In genomic region chr10:33327750-33328149, GRCh38 we compare ENCODE assay signal across 11 cellular contexts. TPM values are rescaled to one million over a fixed set of nuclear protein-coding genes. Genes with fewer than 3 reads are reported as not detected.
DNase-seq lines count a peak whose midpoint lies in the region; ATAC-seq, FAIRE-seq and TF ChIP-seq lines count a peak whose summit lies in the region.
"Had no signal": no experiment of that assay in that cellular context is flagged by ENCODE, and none has a peak within 500 bp of the region (broad histone marks: within the 10 kb centered on the region; RNA-seq: fewer than 3 reads in every experiment).

No MANE protein-coding gene starts in this region.

- H3K27me3 ChIP-seq in HepG2 (ENCODE audit: control insufficient read depth in 1 of 2, insufficient read depth in 2 of 2, low read length in 2 of 2) (no peaks in the 10 kb centered on the region), MG63 (no peaks in the 10 kb centered on the region)

- no peak for DNase-seq in AG09309 (ENCODE audit: low read depth)
- DNase-seq in cardiac fibroblast (ENCODE audit: low read depth in 2 of 2): no peak
- no peak for DNase-seq in HepG2 (ENCODE audit: low spot score)
- no peak for DNase-seq in MG63
- DNase-seq in erythroblast (lab: John Stamatoyannopoulos, UW): no peak
- no peak for DNase-seq in mucosa of descending colon
- DNase-seq in T-helper 1 cell: no peak
- DNase-seq: GOT3, NCI-H2171 treated with DMSO at 0.1 percent for 48 hours had no signal

- no peaks in the 10 kb centered on the region for H3K79me2 ChIP-seq in HepG2 (ENCODE audit: insufficient read depth, low read length)

- CTCF ChIA-PET in HepG2 (lab: Yijun Ruan, JAX; ENCODE audit: low intra/inter-chr PET ratio, low total read pairs): no interaction called here

- POLR2A ChIA-PET in HepG2 (lab: Yijun Ruan, JAX): interaction anchor here (0.9 to 1.2 kb wide), 2 partner anchors 131 to 133 kb away, joined by 3 to 4 read pairs; no protein-coding TSS in a partner anchor

- no peaks in the 10 kb centered on the region for H3K9me3 ChIP-seq in HepG2 (ENCODE audit: low read length)
- H3K9me3 ChIP-seq in MG63: no peaks in the 10 kb centered on the region
- H3K9me3 ChIP-seq in mucosa of descending colon: no peaks in the 10 kb centered on the region

- peak; percentile 30 for FAIRE-seq in HepG2 (lab: Jason Lieb, UNC)

- H3K4me1 ChIP-seq in HepG2 (ENCODE audit: insufficient read depth, low read length) (peaks cover 58% of the 10 kb centered on the region), mucosa of descending colon (ENCODE audit: low read depth) (no peaks in the 10 kb centered on the region)

- TF ChIP-seq EP300 in Ishikawa (IDR thresholded peaks at IDR 0.05; ENCODE audit: borderline replicate concordance) (no peak), HepG2 (IDR thresholded peaks at IDR 0.05; ENCODE audit: low read depth in 2 of 2, low read length in 2 of 2) (no peak), HepG2 (CRISPR knock-in tag; IDR thresholded peaks at IDR 0.05; ENCODE audit: borderline replicate concordance) (no peak)

- H3K4me3 ChIP-seq in AG09309 (ENCODE audit: control insufficient read depth, low read depth, low read length): no peak overlapping the region
- no peak overlapping the region for H3K4me3 ChIP-seq in cardiac fibroblast (replicated peaks in 1 of 2; ENCODE audit: low read depth in 2 of 2, low read length in 2 of 2)
- H3K4me3 ChIP-seq in HepG2 (replicated peaks in 1 of 3; ENCODE audit: insufficient read depth in 1 of 3, low read depth in 2 of 3, low read length in 3 of 3): no peak overlapping the region
- H3K4me3 ChIP-seq in MG63: no peak overlapping the region
- H3K4me3 ChIP-seq in mucosa of descending colon: no peak overlapping the region

- ATAC-seq in HepG2 (no peak), mucosa of descending colon (no peak)
- ATAC-seq: activated T-helper 17 cell treated with anti-CD3 and anti-CD28 coated beads, Interleukin-2, amount 50 U/mL, for 72 hours had no signal

- H3K36me3 ChIP-seq in HepG2 (replicated peaks in 1 of 2; ENCODE audit: control insufficient read depth in 1 of 2, insufficient read depth in 2 of 2, low read length in 2 of 2) (peaks cover 0 to 2% of the 10 kb centered on the region in 2 experiments; a peak in 2 of 5 replicates), MG63 (no peaks in the 10 kb centered on the region), mucosa of descending colon (ENCODE audit: low read depth) (no peaks in the 10 kb centered on the region)

- H3K27ac ChIP-seq in HepG2 (ENCODE audit: extremely low read length, insufficient read depth, low read length): no peak overlapping the region

- no peak overlapping the region for H3K9ac ChIP-seq in HepG2 (ENCODE audit: insufficient read depth, low read depth, low read length)

- TF ChIP-seq CTCF in AG09309 (IDR thresholded peaks at IDR 0.05; ENCODE audit: control insufficient read depth, insufficient read depth, low read depth, low read length, missing control alignments) (peak; percentile 46), cardiac fibroblast (IDR thresholded peaks at IDR 0.05; ENCODE audit: low read depth, low read length) (peak; percentile 44), HepG2 (CRISPR knock-in tag; IDR thresholded peaks at IDR 0.05) (peak; percentile 22; the same call in 1 of the 2 replicates), mucosa of descending colon (IDR thresholded peaks at IDR 0.05) (no peak)

- no peak overlapping the region for H3K4me2 ChIP-seq in HepG2 (ENCODE audit: low read depth, low read length)

- TF ChIP-seq RAD21 in Ishikawa (IDR thresholded peaks at IDR 0.05; ENCODE audit: low read depth) (peak; percentile 15; the same call in 1 of the 2 replicates), HepG2 (CRISPR knock-in tag; IDR thresholded peaks at IDR 0.05) (no peak)

- no peak for TF ChIP-seq POLR2A in HepG2 (IDR thresholded peaks at IDR 0.05; ENCODE audit: insufficient read depth in 1 of 2, low read depth in 2 of 2, low read length in 2 of 2)
- no peak for TF ChIP-seq POLR2A in erythroblast (IDR thresholded peaks at IDR 0.05; ENCODE audit: low read length)

- BruUV-seq in HepG2 (replicated peaks; lab: Mats Ljungman, UMichigan): no TSS peak

- in situ Hi-C loops in HepG2 (cut with HindIII; ENCODE audit: extremely low pct_ligation_motif_present, low pct_unique_long_range_greater_than_20kb): loop anchor here (25.0 kb wide), 1 partner anchor 1310 kb away; no protein-coding TSS in a partner anchor

- no peak overlapping the region for H2AFZ ChIP-seq in HepG2 (ENCODE audit: low read length)

- intact Hi-C loops in HepG2 (cut with micrococcal nuclease; ENCODE audit: unreplicated experiment): no loop called here
- intact Hi-C loops in mucosa of descending colon (cut with DNase I, micrococcal nuclease): no loop called here

- H4K20me1 ChIP-seq in HepG2 (ENCODE audit: insufficient read depth, low read length): no peaks in the 10 kb centered on the region

TF ChIP-seq in Ishikawa, 13 proteins besides CTCF, POLR2A, EP300 and RAD21 (continues in another document):
- TF ChIP-seq ZBTB7A (IDR thresholded peaks at IDR 0.05; ENCODE audit: low read depth) (no peak), TAF1 (IDR thresholded peaks at IDR 0.05; ENCODE audit: low read depth) (no peak), FOXM1 (IDR thresholded peaks at IDR 0.05; ENCODE audit: borderline replicate concordance, low read depth) (no peak), CREB1 (IDR thresholded peaks at IDR 0.05; ENCODE audit: low read depth) (no peak), YY1 (IDR thresholded peaks at IDR 0.05; ENCODE audit: low read depth) (no peak), NFIC (IDR thresholded peaks at IDR 0.05) (no peak), CEBPB (IDR thresholded peaks at IDR 0.05) (no peak), EGR1 (IDR thresholded peaks at IDR 0.05) (no peak)
- TF ChIP-seq, protein P1, sequence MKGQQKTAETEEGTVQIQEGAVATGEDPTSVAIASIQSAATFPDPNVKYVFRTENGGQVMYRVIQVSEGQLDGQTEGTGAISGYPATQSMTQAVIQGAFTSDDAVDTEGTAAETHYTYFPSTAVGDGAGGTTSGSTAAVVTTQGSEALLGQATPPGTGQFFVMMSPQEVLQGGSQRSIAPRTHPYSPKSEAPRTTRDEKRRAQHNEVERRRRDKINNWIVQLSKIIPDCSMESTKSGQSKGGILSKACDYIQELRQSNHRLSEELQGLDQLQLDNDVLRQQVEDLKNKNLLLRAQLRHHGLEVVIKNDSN (IDR thresholded peaks at IDR 0.05): no peak

TF ChIP-seq in HepG2, 621 proteins besides CTCF, POLR2A, EP300 and RAD21:
- TF ChIP-seq STAG1 (CRISPR knock-in tag; IDR thresholded peaks at IDR 0.05) (peak; percentile 36), ZNF441 (CRISPR knock-in tag; IDR thresholded peaks at IDR 0.05; ENCODE audit: borderline replicate concordance) (no peak), SMC3 (IDR thresholded peaks at IDR 0.05; ENCODE audit: low read length) (peak; percentile 19; the same call in 1 of the 2 replicates), PPARG (CRISPR knock-in tag; conservative IDR thresholded peaks at IDR 0.05) (no peak), ZNF253 (CRISPR knock-in tag; IDR thresholded peaks at IDR 0.05; ENCODE audit: borderline replicate concordance) (no peak), GATA4 (IDR thresholded peaks at IDR 0.05; ENCODE audit: borderline replicate concordance, low read depth) (no peak), MTA1 (CRISPR knock-in tag; IDR thresholded peaks at IDR 0.05; ENCODE audit: borderline replicate concordance) (no peak)

RNA-seq across cellular contexts. Expression of gene NRP1, which starts 6.7 kb away (rescaled TPM):
- total RNA-seq in HepG2 (2016; rRNA removed; fragmentation: Illumina TruSeq; extraction: Trizol): 3.7 and 5.8 TPM in 2 replicates
- 0.40 and 0.62 TPM in 2 replicates for total RNA-seq in HepG2 (2016; cell fraction: cytosol; rRNA removed; fragmentation: Illumina TruSeq; extraction: Trizol; ENCODE audit: low read depth)
- total RNA-seq in HepG2 (2016; cell fraction: insoluble cytoplasmic fraction; rRNA removed; fragmentation: Illumina TruSeq; extraction: Trizol): 2.3 and 7.2 TPM in 2 replicates
- total RNA-seq in HepG2 (2016; cell fraction: membrane; rRNA removed; fragmentation: Illumina TruSeq; extraction: Trizol): 1.4 and 1.5 TPM in 2 replicates
- 8.7 and 10.3 TPM in 2 replicates for total RNA-seq in HepG2 (2016; cell fraction: nucleus; rRNA removed; fragmentation: Illumina TruSeq; extraction: Trizol)
- 5.3 and 5.8 TPM in 2 replicates for polyA plus RNA-seq in HepG2 (2011; rRNA removed)
- 3.6 and 4.6 TPM in 2 replicates for polyA plus RNA-seq in HepG2 (2011; cell fraction: cytosol; rRNA removed)
- 7.4 and 8.5 TPM in 2 replicates for polyA plus RNA-seq in HepG2 (2011; cell fraction: nucleus; rRNA removed)
- polyA plus RNA-seq in HepG2 (2012): 7.2 and 14.9 TPM in 2 replicates
- 0.29 and 0.38 TPM in 2 replicates for polyA plus RNA-seq in HepG2 (2016; cell fraction: cytosol; fragmentation: Illumina TruSeq; extraction: Trizol; ENCODE audit: low read depth)
- polyA plus RNA-seq in HepG2 (2016; cell fraction: insoluble cytoplasmic fraction; fragmentation: Illumina TruSeq; extraction: Trizol; ENCODE audit: low read depth): 2.2 and 2.4 TPM in 2 replicates
- 0.31 and 0.57 TPM in 2 replicates for polyA plus RNA-seq in HepG2 (2016; cell fraction: membrane; fragmentation: Illumina TruSeq; extraction: Trizol; ENCODE audit: low read depth)
- polyA plus RNA-seq in HepG2 (2016; cell fraction: nucleus; fragmentation: Illumina TruSeq; extraction: Trizol; ENCODE audit: insufficient read depth, low read depth): 6.3 and 7.6 TPM in 2 replicates
- polyA minus RNA-seq in HepG2 (2011; rRNA and poly(A)+ RNA removed; ENCODE audit: low replicate concordance): 10.2 and 16.5 TPM in 2 replicates
- polyA minus RNA-seq in HepG2 (2011; cell fraction: cytosol; rRNA and poly(A)+ RNA removed): 12.9 and 14.9 TPM in 2 replicates
- polyA minus RNA-seq in HepG2 (2011; cell fraction: nucleus; rRNA and poly(A)+ RNA removed): 20.0 and 24.4 TPM in 2 replicates
- 0.99 and 1.6 TPM in 2 replicates for total RNA-seq in MG63 (2014; rRNA removed; shearing (Covaris generic); ENCODE audit: low replicate concordance)
- total RNA-seq in mucosa of descending colon: 10 to 100 TPM; 12.3 to 52.3 (median 33.2) TPM
